ENCODE assay signal across 8 cellular contexts in the genomic region with DNA sequence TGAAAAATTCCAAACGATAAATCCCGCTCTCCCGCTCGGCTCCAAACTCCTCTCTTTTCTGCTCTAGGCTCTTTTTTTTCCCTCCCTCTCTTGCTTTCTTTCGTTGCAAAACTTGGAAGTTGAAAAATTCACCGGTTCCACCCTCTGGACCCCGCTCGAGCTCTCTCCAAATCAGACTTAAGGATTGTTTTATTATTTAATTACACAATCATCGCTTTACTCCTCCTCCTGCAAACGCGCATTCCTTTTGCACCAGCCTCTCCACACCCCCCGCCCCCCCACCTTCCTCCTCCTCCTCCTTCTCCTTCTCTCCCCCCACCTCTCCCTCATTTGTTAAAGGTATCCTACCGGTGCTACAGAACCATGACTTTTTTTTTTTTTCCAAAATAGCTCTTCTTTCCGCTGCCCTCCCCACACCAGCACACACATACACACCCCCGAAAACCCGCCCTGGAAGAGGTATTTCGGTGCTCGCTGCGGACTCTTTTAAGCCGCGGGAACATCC. TPM values are rescaled to one million over a fixed set of nuclear protein-coding genes. Genes with fewer than 3 reads are reported as not detected.
A peak's percentile ranks its signal among the peaks of the same experiment; 100 is the strongest.
DNase-seq lines count a peak whose midpoint lies in the region; ATAC-seq and TF ChIP-seq lines count a peak whose summit lies in the region.

No MANE protein-coding gene starts in this region.

- H3K4me1 Mint-ChIP-seq in CD4-positive, alpha-beta memory T cell: peaks cover 18 to 36% (median 25%) of the 10 kb centered on the region in 4 donors

- H3K36me3 Mint-ChIP-seq in CD4-positive, alpha-beta memory T cell: peaks cover 2 to 10% of the 10 kb centered on the region in 2 donors

- WGBS in body of pancreas, 2 donors: 0% methylated on average over 21 of the region's 21 CpGs

- no peak overlapping the region for H3K27ac ChIP-seq in CD4-positive, alpha-beta memory T cell (ENCODE audit: low read depth, low read length)
- H3K27ac ChIP-seq in body of pancreas: peak overlapping the region; percentile 98 to 100 (median 98)

- TF ChIP-seq POLR2A in body of pancreas (IDR thresholded peaks at IDR 0.05): peak; percentile 49 to 94 (median 94)

- CTCF ChIA-PET in CD4-positive, alpha-beta memory T cell (lab: Charles Lee; ENCODE audit: partially characterized antibody): no interaction called here

- TF ChIP-seq CTCF in body of pancreas (IDR thresholded peaks at IDR 0.05): peak in 2 of 7 experiments; percentile 14 to 26

- peak; percentile 75 for ATAC-seq in body of pancreas
- no peak for ATAC-seq in GM21723 (IDR thresholded peaks at IDR 0.05; ENCODE audit: unreplicated experiment)

- peaks cover 32% of the 10 kb centered on the region for H3K27me3 ChIP-seq in CD4-positive, alpha-beta memory T cell (ENCODE audit: insufficient read depth, low read length)
- H3K27me3 ChIP-seq in body of pancreas: no peaks in the 10 kb centered on the region

- no peaks in the 10 kb centered on the region for H3K9me3 ChIP-seq in CD4-positive, alpha-beta memory T cell (ENCODE audit: control insufficient read depth in 1 of 2, low read length in 2 of 2)
- H3K9me3 ChIP-seq in body of pancreas: no peaks in the 10 kb centered on the region

- peaks cover 0 to 9% (median 5%) of the 10 kb centered on the region in 8 donors for H3K9me3 Mint-ChIP-seq in CD4-positive, alpha-beta memory T cell

- POLR2A ChIA-PET in CD4-positive, alpha-beta memory T cell (lab: Charles Lee; ENCODE audit: partially characterized antibody): no interaction called here

- peaks cover 24 to 35% of the 10 kb centered on the region in 2 donors for H3K27me3 Mint-ChIP-seq in CD4-positive, alpha-beta memory T cell

- H3K4me3 ChIP-seq in CD4-positive, alpha-beta memory T cell (ENCODE audit: low read length in 2 of 2): peak overlapping the region in 1 of 2 donors; percentile 34
- H3K4me3 ChIP-seq in body of pancreas (peak overlapping the region; percentile 40 to 48), iPS-11a (ENCODE audit: low read depth, low read length) (peak overlapping the region; percentile 61)

- H3K36me3 ChIP-seq in CD4-positive, alpha-beta memory T cell (ENCODE audit: insufficient read depth, low read length): no peaks in the 10 kb centered on the region
- no peaks in the 10 kb centered on the region for H3K36me3 ChIP-seq in body of pancreas (replicated peaks in 1 of 2; ENCODE audit: insufficient read depth in 1 of 2, low read depth in 2 of 2)

- intact Hi-C loops in CD4-positive, alpha-beta memory T cell (cut with micrococcal nuclease): loop anchor here (1.0 kb wide), 1 partner anchor 8 kb away; no protein-coding TSS in a partner anchor
- intact Hi-C loops in body of pancreas (cut with DNase I): no loop called here

- H3K4me1 ChIP-seq in CD4-positive, alpha-beta memory T cell (ENCODE audit: insufficient read depth, low read length): peaks cover 20% of the 10 kb centered on the region
- peaks cover 34% of the 10 kb centered on the region for H3K4me1 ChIP-seq in body of pancreas

- DNase-seq in CD4-positive, alpha-beta memory T cell: peak in 1 of 5 donors; percentile 9
- DNase-seq in HCEC 1CT: peak; percentile 32
- DNase-seq in NCI-H748 (lab: John Stamatoyannopoulos, UW; ENCODE audit: unreplicated experiment): peak; percentile 93
- DNase-seq in body of pancreas: peak; percentile 83 to 91 (median 86)
- DNase-seq in renal cortical epithelial cell (ENCODE audit: low read depth): peak; percentile 95
- DNase-seq in NCI-H524 treated with DMSO at 0.1 percent for 48 hours (lab: John Stamatoyannopoulos, UW): no peak

- peak overlapping the region; percentile 76 to 88 (median 85) for H3K4me3 Mint-ChIP-seq in CD4-positive, alpha-beta memory T cell

- H3K27ac Mint-ChIP-seq in CD4-positive, alpha-beta memory T cell: peak overlapping the region in 1 of 7 donors; percentile 42

RNA-seq across cellular contexts. Expression of gene NFIB, which starts 0.5 kb away (rescaled TPM):
- not detected for total RNA-seq in CD4-positive, alpha-beta memory T cell
- not detected for polyA plus RNA-seq in CD4-positive, alpha-beta memory T cell
- total RNA-seq in body of pancreas: 10 to 100 TPM; 47.0 to 65.9 TPM
- total RNA-seq in renal cortical epithelial cell: 13.7 and 38.5 TPM in 2 replicates

Comparison
In these comparisons a context has a peak if more than half of its experiments do, and no peak if none do; other contexts are left out.
1. RNA of gene NFIB, which starts 0.5 kb away (total RNA-seq): 47.0 to 65.9 TPM in body of pancreas and 13.7 to 38.5 TPM in renal cortical epithelial cell; not detected in CD4-positive, alpha-beta memory T cell; every median in the first group is over 10 times any median in the second.